In the genomic region with DNA sequence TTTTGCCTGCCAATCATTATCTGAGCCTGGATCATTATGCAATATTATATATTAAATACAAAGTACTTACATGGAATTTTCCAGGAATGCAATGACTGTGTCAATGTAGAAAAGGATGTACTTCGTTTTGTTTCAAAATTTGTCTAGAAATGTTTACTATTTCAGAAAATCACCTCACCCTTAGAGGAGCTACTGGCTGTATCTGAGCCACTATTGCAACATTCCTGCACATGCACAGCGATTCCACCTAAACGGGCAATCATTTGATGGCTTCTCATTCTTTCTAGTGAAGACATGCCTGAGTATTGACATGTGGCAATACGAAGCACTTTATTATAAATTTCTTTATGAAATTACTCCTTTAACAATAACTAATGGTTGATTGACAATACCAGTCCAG, we compare ENCODE assay signal across 34 cellular contexts.
"Had no signal": no experiment of that assay in that cellular context is flagged by ENCODE, and none has a peak within 500 bp of the region (broad histone marks: within the 10 kb centered on the region; RNA-seq: fewer than 3 reads in every experiment).

No MANE protein-coding gene starts in this region.

- DNase-seq: Karpas-422, Kasumi-1, MG63, MM.1S, MV-4-11, NCI-H1048, NCI-H1092, NCI-H1092 treated with DMSO at 0.1 percent for 48 hours, NCI-H1105, NCI-H1105 treated with DMSO at 0.1 percent for 48 hours, NCI-H1417, NCI-H1417 treated with DMSO at 0.1 percent for 48 hours, NCI-H1436, NCI-H1436 treated with DMSO at 0.1 percent for 48 hours, NCI-H146, NCI-H1694, NCI-H1694 treated with DMSO at 0.1 percent for 48 hours, NCI-H187, NCI-H187 treated with DMSO at 0.1 percent for 48 hours, NCI-H1930, NCI-H2029, NCI-H2029 treated with DMSO at 0.1 percent for 48 hours, NCI-H2081, NCI-H2081 treated with DMSO at 0.1 percent for 48 hours, NCI-H2107, NCI-H2171, NCI-H2171 treated with DMSO at 0.1 percent for 48 hours, NCI-H2227 treated with DMSO at 0.1 percent for 48 hours, NCI-H345, NCI-H446, NCI-H446 treated with DMSO at 0.1 percent for 48 hours, NCI-H510A, NCI-H510A treated with DMSO at 0.1 percent for 48 hours had no signal

- H3K9me3 ChIP-seq: MG63 had no signal

- H3K4me2 ChIP-seq: KMS-11 had no signal

- H3K9ac ChIP-seq: KMS-11 had no signal

- H3K27ac ChIP-seq: KMS-11 had no signal

- H3K27me3 ChIP-seq: MG63 had no signal

- H3K4me3 ChIP-seq: MG63 had no signal

- H3K36me3 ChIP-seq: MG63 had no signal
